30 cellular contexts compared by ENCODE assay signal in genomic region chr16:57693539-57693938, GRCh38. TPM values are rescaled to one million over a fixed set of nuclear protein-coding genes. Genes with fewer than 3 reads are reported as not detected.
"Had no signal": no experiment of that assay in that cellular context is flagged by ENCODE, and none has a peak within 500 bp of the region (broad histone marks: within the 10 kb centered on the region; RNA-seq: fewer than 3 reads in every experiment).

No MANE protein-coding gene starts in this region.

- H3K36me3 ChIP-seq: heart left ventricle, pancreas, prostate gland, sigmoid colon, thoracic aorta had no signal

- FAIRE-seq: bronchial epithelial cell, kidney, pancreas, small intestine, urothelium cell line had no signal

- DNase-seq: activated CD4-positive, alpha-beta T cell treated with anti-CD3 and anti-CD28 coated beads, Interleukin-2, amount 10 ng/mL, durations not matched to agents 7 days and 5 days; activated CD4-positive, CD25-positive, alpha-beta regulatory T cell treated with anti-CD3 and anti-CD28 coated beads, Interleukin-2, amount 50 U/mL, for 72 hours; activated CD8-positive, alpha-beta memory T cell treated with anti-CD3 and anti-CD28 coated beads, Interleukin-2, amount 10 ng/mL, durations not matched to agents 7 days and 5 days; activated CD8-positive, alpha-beta T cell treated with anti-CD3 and anti-CD28 coated beads for 36 hours; activated T-cell treated with anti-CD3 and anti-CD28 coated beads, Interleukin-2, amount 50 U/mL, for 48 hours; anterior cingulate cortex; endodermal cell; foreskin fibroblast; heart left ventricle; hypothalamus; immature natural killer cell; kidney; left colon; mammary epithelial cell; naive B cell; nephron progenitor cell; nucleus accumbens; retina; small intestine; stimulated activated CD4-positive, alpha-beta T cell treated with anti-CD3 and anti-CD28 coated beads, Interleukin-4, amount 100 ng/mL, for 24 hours had no signal

- H3K27me3 ChIP-seq: pancreas had no signal

- H3K27ac ChIP-seq: heart left ventricle, prostate gland, sigmoid colon, thoracic aorta had no signal

- H3K9me3 ChIP-seq: heart left ventricle, pancreas, prostate gland, sigmoid colon, thoracic aorta had no signal

- H3K4me3 ChIP-seq: heart left ventricle, pancreas, prostate gland, sigmoid colon, thoracic aorta had no signal

- H3K4me1 ChIP-seq: prostate gland, sigmoid colon had no signal

- ATAC-seq: activated CD8-positive, alpha-beta memory T cell treated with anti-CD3 and anti-CD28 coated beads, Interleukin-2, amount 10 ng/mL, durations not matched to agents 7 days and 5 days; activated CD8-positive, alpha-beta T cell treated with anti-CD3 and anti-CD28 coated beads for 36 hours; activated naive CD4-positive, alpha-beta T cell treated with anti-CD3 and anti-CD28 coated beads, Interleukin-2, amount 50 U/mL, for 72 hours; esophagus mucosa; heart left ventricle; left colon; stimulated activated effector memory CD8-positive, alpha-beta T cell treated with anti-CD3 and anti-CD28 coated beads, Interleukin-12 subunit alpha, Interleukin-12 subunit beta, amount 100 ng/mL, for 72 hours had no signal

RNA-seq across cellular contexts. Expression of gene DRC7, which starts 1.1 kb away (rescaled TPM):
- total RNA-seq: activated CD4-positive, alpha-beta T cell treated with anti-CD3 and anti-CD28 coated beads, Interleukin-2, amount 10 ng/mL, durations not matched to agents 7 days and 5 days; activated CD8-positive, alpha-beta memory T cell treated with anti-CD3 and anti-CD28 coated beads, Interleukin-2, amount 10 ng/mL, durations not matched to agents 7 days and 5 days; activated naive CD4-positive, alpha-beta T cell treated with anti-CD3 and anti-CD28 coated beads, Interleukin-2, amount 50 U/mL, for 72 hours; activated T-helper 2 cell treated with anti-CD3 and anti-CD28 coated beads, Interferon-gamma antibody, Interleukin-2, Interleukin-4, amounts not matched to agents 10 μg/mL and 5 μg/mL and 100 μg/mL, durations not matched to agents 14 hours and 24 hours and 36 hours; bronchial epithelial cell; esophagus mucosa; left colon; mammary epithelial cell; sigmoid colon; thoracic aorta had no signal
- polyA plus RNA-seq: heart left ventricle, immature natural killer cell, sigmoid colon, small intestine had no signal

RNA-seq across cellular contexts. Expression of gene ADGRG3, which starts 25.4 kb away (rescaled TPM):
- total RNA-seq: activated CD4-positive, alpha-beta T cell treated with anti-CD3 and anti-CD28 coated beads, Interleukin-2, amount 10 ng/mL, durations not matched to agents 7 days and 5 days; activated CD8-positive, alpha-beta memory T cell treated with anti-CD3 and anti-CD28 coated beads, Interleukin-2, amount 10 ng/mL, durations not matched to agents 7 days and 5 days; activated CD8-positive, alpha-beta T cell treated with anti-CD3 and anti-CD28 coated beads for 36 hours; activated T-helper 2 cell treated with anti-CD3 and anti-CD28 coated beads, Interferon-gamma antibody, Interleukin-2, Interleukin-4, amounts not matched to agents 10 μg/mL and 5 μg/mL and 100 μg/mL, durations not matched to agents 14 hours and 24 hours and 36 hours; bronchial epithelial cell; endodermal cell; mammary epithelial cell; prostate gland had no signal
- polyA plus RNA-seq: mammary epithelial cell had no signal
